10 cellular contexts compared by ENCODE assay signal in the genomic region with DNA sequence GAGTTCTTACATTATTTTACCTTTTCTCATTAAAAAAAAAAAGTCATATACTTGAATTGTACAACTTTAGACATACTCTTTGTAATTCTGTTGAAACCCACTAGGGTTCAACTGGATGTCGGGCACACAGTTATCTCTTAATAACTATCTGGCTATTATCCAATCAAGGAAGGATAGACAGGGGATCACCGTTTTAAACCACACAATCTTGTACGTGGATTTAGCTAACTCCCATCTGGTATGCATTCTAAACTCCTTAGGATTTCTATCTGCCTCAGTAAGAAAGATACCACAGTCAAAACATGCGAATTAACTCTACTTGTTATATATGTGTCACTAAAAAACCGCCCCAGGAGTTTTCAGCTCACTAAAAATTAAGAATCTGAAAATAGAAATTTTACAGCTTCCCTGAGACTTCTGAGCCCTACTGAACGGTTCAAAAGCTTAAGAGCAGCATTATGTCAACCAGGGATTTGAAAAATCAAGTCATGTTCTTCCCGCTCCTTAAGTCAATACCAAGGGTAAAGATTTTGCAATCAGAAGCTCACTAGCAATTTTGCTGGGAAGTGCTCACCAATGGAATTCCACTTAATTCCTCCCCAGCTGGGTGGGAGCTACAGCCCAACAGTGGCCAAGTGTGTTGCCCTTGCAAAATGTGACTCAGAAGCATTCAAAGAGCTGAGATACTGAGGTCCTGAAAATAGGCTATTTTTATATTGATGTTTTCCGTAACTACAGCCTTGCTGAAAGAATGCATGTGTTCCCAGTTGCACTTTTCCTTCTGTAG.
DNase-seq lines count a peak whose midpoint lies in the region; ATAC-seq and TF ChIP-seq lines count a peak whose summit lies in the region.
"Had no signal": no experiment of that assay in that cellular context is flagged by ENCODE, and none has a peak within 500 bp of the region (broad histone marks: within the 10 kb centered on the region; RNA-seq: fewer than 3 reads in every experiment).

No MANE protein-coding gene starts in this region.

- no peaks in the 10 kb centered on the region for H3K27me3 ChIP-seq in smooth muscle cell (ENCODE audit: low read depth)

- no peaks in the 10 kb centered on the region for H3K9me3 Mint-ChIP-seq in chondrocyte (ENCODE audit: low read depth)
- H3K9me3 Mint-ChIP-seq: activated CD4-positive, alpha-beta T cell treated with anti-CD3 and anti-CD28 coated beads, Interleukin-2, amount 10 ng/mL, durations not matched to agents 7 days and 5 days had no signal

- no peak overlapping the region for H3K4me3 ChIP-seq in smooth muscle cell

- no peaks in the 10 kb centered on the region for H3K79me2 ChIP-seq in smooth muscle cell (ENCODE audit: low read depth)

- peak; percentile 89 for DNase-seq in GM04504 (ENCODE audit: low read depth)
- no peak for DNase-seq in chondrocyte (ENCODE audit: low spot score)
- DNase-seq in islet precursor cell, result peak; percentile 74
- DNase-seq in smooth muscle cell (lab: John Stamatoyannopoulos, UW; ENCODE audit: unreplicated experiment), result no peak
- DNase-seq in stimulated activated CD4-positive, alpha-beta T cell treated with anti-CD3 and anti-CD28 coated beads, Interleukin-1b, Interleukin-23, amount 100 ng/mL, for 48 hours, result no peak
- DNase-seq: activated CD4-positive, alpha-beta T cell treated with anti-CD3 and anti-CD28 coated beads, Interleukin-2, amount 10 ng/mL, durations not matched to agents 7 days and 5 days; nucleus accumbens had no signal

- peak overlapping the region; percentile 3 for H3K9ac ChIP-seq in smooth muscle cell (ENCODE audit: low read depth)

- no peaks in the 10 kb centered on the region for H3K4me1 ChIP-seq in smooth muscle cell (ENCODE audit: low read depth)

- peak overlapping the region; percentile 41 for H3K4me2 ChIP-seq in smooth muscle cell

- no peaks in the 10 kb centered on the region for H3K27me3 Mint-ChIP-seq in chondrocyte (ENCODE audit: low read depth)

- no peak overlapping the region for H3K4me3 Mint-ChIP-seq in chondrocyte (ENCODE audit: unreplicated experiment)
- H3K4me3 Mint-ChIP-seq: activated CD4-positive, alpha-beta T cell treated with anti-CD3 and anti-CD28 coated beads, Interleukin-2, amount 10 ng/mL, durations not matched to agents 7 days and 5 days had no signal

- no peak for ATAC-seq in HG03520 (IDR thresholded peaks at IDR 0.05; ENCODE audit: unreplicated experiment)
- ATAC-seq in activated CD4-positive, CD25-positive, alpha-beta regulatory T cell treated with anti-CD3 and anti-CD28 coated beads, Interleukin-2, amount 50 U/mL, for 24 hours, result no peak
- ATAC-seq in GM19324 (IDR thresholded peaks at IDR 0.05; ENCODE audit: low FRiP score, unreplicated experiment), result no peak

- no peak overlapping the region for H2AFZ ChIP-seq in smooth muscle cell (ENCODE audit: low read depth)

- H3K27ac ChIP-seq in smooth muscle cell (ENCODE audit: low read depth), result peak overlapping the region; percentile 56

- no peaks in the 10 kb centered on the region for H3K36me3 ChIP-seq in smooth muscle cell (ENCODE audit: low read depth)

- 16% methylated on average over 8 of the region's 8 CpGs for WGBS in smooth muscle cell (ENCODE audit: low lambda C conversion rate)

- no peaks in the 10 kb centered on the region for H4K20me1 ChIP-seq in smooth muscle cell (ENCODE audit: low read depth)

- H3K36me3 Mint-ChIP-seq in chondrocyte (ENCODE audit: low read depth), result peaks cover 6% of the 10 kb centered on the region

- H3K4me1 Mint-ChIP-seq in chondrocyte (ENCODE audit: low read depth), result peaks cover 37% of the 10 kb centered on the region
- H3K4me1 Mint-ChIP-seq: activated CD4-positive, alpha-beta T cell treated with anti-CD3 and anti-CD28 coated beads, Interleukin-2, amount 10 ng/mL, durations not matched to agents 7 days and 5 days had no signal

- peak overlapping the region; percentile 89 for H3K27ac Mint-ChIP-seq in chondrocyte (ENCODE audit: unreplicated experiment)
- H3K27ac Mint-ChIP-seq: activated CD4-positive, alpha-beta T cell treated with anti-CD3 and anti-CD28 coated beads, Interleukin-2, amount 10 ng/mL, durations not matched to agents 7 days and 5 days had no signal

- no peaks in the 10 kb centered on the region for H3K9me3 ChIP-seq in smooth muscle cell (replicated peaks; ENCODE audit: low read depth)

- TF ChIP-seq CTCF in chondrocyte (IDR thresholded peaks at IDR 0.05), result peak; percentile 17
- TF ChIP-seq CTCF in smooth muscle cell (IDR thresholded peaks at IDR 0.05; ENCODE audit: borderline replicate concordance, insufficient read depth, poor library complexity, severe bottlenecking), result no peak

- H3F3A ChIP-seq in smooth muscle cell (ENCODE audit: low read depth), result no peaks in the 10 kb centered on the region

Comparison
In these comparisons a context has a peak if more than half of its experiments do, and no peak if none do; other contexts are left out.
1. DNase-seq: peak in GM04504 (single experiment) and islet precursor cell (single experiment); none in chondrocyte (single experiment), smooth muscle cell (single experiment) and stimulated activated CD4-positive, alpha-beta T cell treated with anti-CD3 and anti-CD28 coated beads, Interleukin-1b, Interleukin-23, amount 100 ng/mL, for 48 hours (single experiment).